9 cellular contexts compared by ENCODE assay signal in the genomic region with DNA sequence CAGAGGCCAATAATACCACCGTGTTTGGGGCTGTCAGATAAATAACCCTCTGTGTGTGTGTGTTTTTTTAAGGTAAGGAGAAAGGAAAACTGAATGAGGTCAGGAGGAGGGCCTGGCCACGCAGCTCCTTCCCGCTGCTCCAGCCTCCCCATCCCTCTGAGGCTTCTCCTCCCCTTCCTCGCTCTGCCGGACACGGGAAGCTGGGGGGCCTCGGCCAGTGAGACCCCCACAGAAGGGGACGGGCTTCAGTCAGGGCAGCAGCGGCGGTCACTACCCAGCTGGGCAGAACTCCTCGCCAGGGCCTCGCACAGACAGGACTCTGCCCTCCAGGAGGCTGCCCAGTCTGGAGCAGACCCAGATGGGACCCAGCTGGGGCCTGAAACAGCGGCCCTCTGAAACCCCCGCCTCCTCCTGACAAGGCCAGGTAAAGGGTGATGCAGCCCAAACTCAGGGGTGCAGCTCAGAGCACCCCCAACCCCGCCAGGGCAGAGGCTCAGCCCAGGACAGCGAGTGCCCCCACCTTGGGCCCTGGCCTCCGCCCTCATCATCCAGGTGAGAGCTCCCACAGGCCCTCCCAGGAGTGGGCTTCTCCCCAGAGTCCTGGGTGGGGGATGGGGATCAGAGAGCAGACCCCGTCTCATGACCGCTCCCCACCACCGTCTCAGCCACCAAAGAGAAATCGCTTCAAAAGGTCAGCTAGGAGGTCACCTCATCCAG. TPM values are rescaled to one million over a fixed set of nuclear protein-coding genes. Genes with fewer than 3 reads are reported as not detected.
DNase-seq lines count a peak whose midpoint lies in the region; ATAC-seq and TF ChIP-seq lines count a peak whose summit lies in the region.
"Had no signal": no experiment of that assay in that cellular context is flagged by ENCODE, and none has a peak within 500 bp of the region (broad histone marks: within the 10 kb centered on the region; RNA-seq: fewer than 3 reads in every experiment).

No MANE protein-coding gene starts in this region.

- peak; percentile 15 for ATAC-seq in activated CD8-positive, alpha-beta T cell treated with anti-CD3 and anti-CD28 coated beads for 36 hours
- ATAC-seq in HG02970 (IDR thresholded peaks at IDR 0.05; ENCODE audit: low FRiP score, unreplicated experiment) (no peak), GM19035 (IDR thresholded peaks at IDR 0.05; ENCODE audit: unreplicated experiment) (no peak), GM21381 (IDR thresholded peaks at IDR 0.05; ENCODE audit: unreplicated experiment) (no peak)

- H2BK5ac ChIP-seq in H9 (ENCODE audit: insufficient read length, low read length) = no peak overlapping the region

- H3K9me3 ChIP-seq in H9 (ENCODE audit: control insufficient read depth, low read depth, low read length) (no peaks in the 10 kb centered on the region), iPS-15b (ENCODE audit: control insufficient read depth, insufficient read depth, low read length) (no peaks in the 10 kb centered on the region), skeletal muscle satellite cell (replicated peaks; ENCODE audit: low read length) (no peaks in the 10 kb centered on the region)

- no peak overlapping the region for H2BK20ac ChIP-seq in H9 (ENCODE audit: low read depth, low read length, poor library complexity, severe bottlenecking)

- no peak; the same call in 1 of the 3 replicates for TF ChIP-seq CTCF in H9 (conservative IDR thresholded peaks at IDR 0.05)
- peak; percentile 71 for TF ChIP-seq CTCF in activated CD8-positive, alpha-beta T cell treated with anti-CD3 and anti-CD28 coated beads for 36 hours (IDR thresholded peaks at IDR 0.05)

- no peak overlapping the region for H2BK12ac ChIP-seq in H9 (ENCODE audit: insufficient read length, low read depth, low read length)

- H3K79me1 ChIP-seq in H9 (ENCODE audit: insufficient read depth, low read depth, low read length, poor library complexity, severe bottlenecking) = no peaks in the 10 kb centered on the region

- H3K4me1 Mint-ChIP-seq in H9 = peaks cover 4 to 10% of the 10 kb centered on the region in 2 experiments; a peak in 3 of 4 replicates
- H3K4me1 Mint-ChIP-seq in activated CD8-positive, alpha-beta T cell treated with anti-CD3 and anti-CD28 coated beads for 36 hours (ENCODE audit: low read depth) = no peaks in the 10 kb centered on the region

- intact Hi-C loops in activated CD8-positive, alpha-beta T cell treated with anti-CD3 and anti-CD28 coated beads for 36 hours (cut with micrococcal nuclease) = no loop called here

- no peak overlapping the region for H3K27ac Mint-ChIP-seq in H9
- H3K27ac Mint-ChIP-seq in activated CD8-positive, alpha-beta T cell treated with anti-CD3 and anti-CD28 coated beads for 36 hours = no peak overlapping the region

- CTCF ChIA-PET in activated CD8-positive, alpha-beta T cell treated with anti-CD3 and anti-CD28 coated beads for 36 hours (lab: Charles Lee) = interaction anchor here (0.6 to 2.3 kb wide), 25 partner anchors 8 to 789 kb away, joined by 3 to 22 read pairs (median 3); a partner anchor contains a TSS

- no peak overlapping the region for H4K5ac ChIP-seq in H9 (ENCODE audit: insufficient read length, low read depth, low read length)

- peaks cover 4% of the 10 kb centered on the region; the same call in 1 of the 2 replicates for H3K27me3 ChIP-seq in H9 (ENCODE audit: insufficient read depth, low read length)
- peaks cover 16% of the 10 kb centered on the region for H3K27me3 ChIP-seq in iPS-15b (ENCODE audit: control insufficient read depth, insufficient read depth, low read length)
- peaks cover 31% of the 10 kb centered on the region for H3K27me3 ChIP-seq in skeletal muscle satellite cell (ENCODE audit: control insufficient read depth, insufficient read depth, low read length)

- H3K4ac ChIP-seq in H9 (ENCODE audit: low read depth, low read length) = no peak overlapping the region

- no peak overlapping the region for H3T11ph ChIP-seq in H9 (ENCODE audit: low read length)

- H3K4me1 ChIP-seq in H9 (ENCODE audit: insufficient read depth, low read length) (no peaks in the 10 kb centered on the region), iPS-15b (ENCODE audit: control insufficient read depth, insufficient read depth, low read length) (no peaks in the 10 kb centered on the region), skeletal muscle satellite cell (ENCODE audit: control insufficient read depth, insufficient read depth, low read length) (peaks cover 7% of the 10 kb centered on the region)

- H3K18ac ChIP-seq in H9 (ENCODE audit: insufficient read length, low read depth, low read length) = no peak overlapping the region

- no peak overlapping the region for H3K27ac ChIP-seq in H9 (ENCODE audit: insufficient read length, low read depth, low read length)

- no peak overlapping the region for H2BK120ac ChIP-seq in H9 (ENCODE audit: low read depth, low read length, poor library complexity, severe bottlenecking)

- H3K4me3 ChIP-seq in iPS-15b (ENCODE audit: low read depth, low read length) = peak overlapping the region; percentile 32
- H3K4me3 ChIP-seq in skeletal muscle satellite cell (ENCODE audit: low read length) = peak overlapping the region; percentile 62

- no peak overlapping the region for H4K8ac ChIP-seq in H9 (replicated peaks; ENCODE audit: insufficient read length, low read depth, low read length)

- no peak overlapping the region for H3K23ac ChIP-seq in H9 (ENCODE audit: insufficient read length, low read depth, low read length)

- no peak overlapping the region for H2AFZ ChIP-seq in H9 (ENCODE audit: low read length)

- POLR2A ChIA-PET in activated CD8-positive, alpha-beta T cell treated with anti-CD3 and anti-CD28 coated beads for 36 hours (lab: Charles Lee) = interaction anchor here (0.9 to 1.4 kb wide), 4 partner anchors 24 to 278 kb away, joined by 3 to 5 read pairs (median 3); a partner anchor contains a TSS

- H3K79me2 ChIP-seq in H9 (ENCODE audit: insufficient read depth, low read length) = no peaks in the 10 kb centered on the region

- no peak overlapping the region for H3K56ac ChIP-seq in H9 (ENCODE audit: insufficient read length, low read depth, low read length)

- H4K20me1 ChIP-seq in H9 (ENCODE audit: control insufficient read depth, insufficient read depth, insufficient read length) = peaks cover 2% of the 10 kb centered on the region

- no CpG with 5 or more reads among the region's 21 CpGs for WGBS in H9 (ENCODE audit: extremely low coverage, insufficient read length, low lambda C conversion rate)

- H3K14ac ChIP-seq in H9 (ENCODE audit: insufficient read depth, low read length) = no peak overlapping the region

- H3K4me3 Mint-ChIP-seq in H9 = peak overlapping the region in 1 of 2 experiments; percentile 62; a peak in 2 of 5 replicates
- no peak overlapping the region for H3K4me3 Mint-ChIP-seq in activated CD8-positive, alpha-beta T cell treated with anti-CD3 and anti-CD28 coated beads for 36 hours

- H3K9ac ChIP-seq in H9 (ENCODE audit: extremely low read depth, insufficient read length, low read length) (no peak overlapping the region), iPS-15b (ENCODE audit: low read depth, low read length) (no peak overlapping the region), skeletal muscle satellite cell (ENCODE audit: low read depth, low read length) (peak overlapping the region; percentile 31)

- H3K4me2 ChIP-seq in H9 (ENCODE audit: insufficient read depth, insufficient read length, low read length) = peak overlapping the region; percentile 35
- H3K4me2 ChIP-seq in skeletal muscle satellite cell (ENCODE audit: low read length) = peak overlapping the region; percentile 85

- peaks cover 29% of the 10 kb centered on the region for H3K36me3 ChIP-seq in iPS-15b (ENCODE audit: control insufficient read depth, insufficient read depth, low read length)
- H3K36me3 ChIP-seq in skeletal muscle satellite cell (ENCODE audit: insufficient read depth, low read length) = no peaks in the 10 kb centered on the region

- no peak overlapping the region for H2AK5ac ChIP-seq in H9 (ENCODE audit: insufficient read length, low read length)

- no peak overlapping the region for H4K91ac ChIP-seq in H9 (ENCODE audit: insufficient read length, low read depth, low read length)

- H3K23me2 ChIP-seq in H9 (ENCODE audit: insufficient read length, low read depth, low read length, poor library complexity, severe bottlenecking) = peaks cover 5% of the 10 kb centered on the region

- H3K9me3 Mint-ChIP-seq in H9 = peaks cover 2 to 11% of the 10 kb centered on the region in 2 experiments; a peak in 3 of 5 replicates
- H3K9me3 Mint-ChIP-seq in activated CD8-positive, alpha-beta T cell treated with anti-CD3 and anti-CD28 coated beads for 36 hours = no peaks in the 10 kb centered on the region

- H3K36me3 Mint-ChIP-seq in H9 (ENCODE audit: insufficient read depth in 1 of 3, low read depth in 3 of 3) = peaks cover 12 to 20% (median 13%) of the 10 kb centered on the region in 3 experiments; a peak in 6 of 7 replicates
- H3K36me3 Mint-ChIP-seq in activated CD8-positive, alpha-beta T cell treated with anti-CD3 and anti-CD28 coated beads for 36 hours (ENCODE audit: low read depth) = no peaks in the 10 kb centered on the region

- DNase-seq in H9 (peak; percentile 35), HCEC 1CT (no peak)
- DNase-seq in activated CD8-positive, alpha-beta T cell treated with anti-CD3 and anti-CD28 coated beads for 36 hours = no peak
- DNase-seq: amniotic stem cell had no signal

- H3K27me3 Mint-ChIP-seq in H9 (ENCODE audit: low read depth) = peaks cover 46% of the 10 kb centered on the region
- H3K27me3 Mint-ChIP-seq in activated CD8-positive, alpha-beta T cell treated with anti-CD3 and anti-CD28 coated beads for 36 hours = peaks cover 12% of the 10 kb centered on the region

- H2BK15ac ChIP-seq in H9 (ENCODE audit: low read depth, low read length) = no peak overlapping the region

RNA-seq across cellular contexts. Expression of a gene that starts 2.3 kb away (rescaled TPM):
- 25.8 and 27.4 TPM in 2 replicates for total RNA-seq in H9 (2021)
- 1 to 10 TPM; 1.4 to 2.2 TPM for total RNA-seq in activated CD8-positive, alpha-beta T cell treated with anti-CD3 and anti-CD28 coated beads for 36 hours
- total RNA-seq in skeletal muscle satellite cell (2012; rRNA removed) = 0.44 TPM in 1 of 2 replicates, not detected in the other

RNA-seq across cellular contexts. Expression of a gene that starts 24.0 kb away (rescaled TPM):
- 149 and 153 TPM in 2 replicates for total RNA-seq in H9 (2021)
- total RNA-seq in activated CD8-positive, alpha-beta T cell treated with anti-CD3 and anti-CD28 coated beads for 36 hours = 100 to 1,000 TPM; 193 to 226 TPM
- total RNA-seq in skeletal muscle satellite cell (2012; rRNA removed) = 86.4 and 100 TPM in 2 replicates

RNA-seq across cellular contexts. Expression of a gene that starts 24.1 kb away (rescaled TPM):
- 69.2 and 71.5 TPM in 2 replicates for total RNA-seq in H9 (2021)
- not detected for total RNA-seq in activated CD8-positive, alpha-beta T cell treated with anti-CD3 and anti-CD28 coated beads for 36 hours
- not detected in 2 replicates for total RNA-seq in skeletal muscle satellite cell (2012; rRNA removed)

RNA-seq across cellular contexts. Expression of a gene that starts 40.6 kb away (rescaled TPM):
- 0.44 and 0.46 TPM in 2 replicates for total RNA-seq in H9 (2021)
- under 1 TPM in 1 of 2 experiments, not detected in 1; 0.18 TPM for total RNA-seq in activated CD8-positive, alpha-beta T cell treated with anti-CD3 and anti-CD28 coated beads for 36 hours
- 0.22 and 0.25 TPM in 2 replicates for total RNA-seq in skeletal muscle satellite cell (2012; rRNA removed)

RNA-seq across cellular contexts. Expression of a gene that starts 51.0 kb away (rescaled TPM):
- 0.70 and 0.79 TPM in 2 replicates for total RNA-seq in H9 (2021)
- total RNA-seq in activated CD8-positive, alpha-beta T cell treated with anti-CD3 and anti-CD28 coated beads for 36 hours = not detected
- total RNA-seq in skeletal muscle satellite cell (2012; rRNA removed) = not detected in 2 replicates

Comparison
In these comparisons a context has a peak if more than half of its experiments do, and no peak if none do; other contexts are left out.
1. RNA of a gene that starts 24.1 kb away (total RNA-seq): 69.2 to 71.5 TPM in H9; not detected in activated CD8-positive, alpha-beta T cell treated with anti-CD3 and anti-CD28 coated beads for 36 hours; every median in the first group is over 10 times any median in the second.